Comparison of ENCODE assay signal across 1 cellular context in genomic region chr20:21048841-21049273, GRCh38.
TF ChIP-seq lines count a peak whose summit lies in the region.

No MANE protein-coding gene starts in this region.

TF ChIP-seq in HepG2, 621 proteins besides CTCF, POLR2A, EP300 and RAD21 (continued from another document):
- TF ChIP-seq ZNF572 (CRISPR knock-in tag; IDR thresholded peaks at IDR 0.05), result 0 out of 2 replicates have a peak, but pooled peaks have one; percentile 27
- TF ChIP-seq BCL6 (CRISPR knock-in tag; IDR thresholded peaks at IDR 0.05), result 0 out of 2 replicates have a peak, but pooled peaks have one; percentile 13
- TF ChIP-seq ZNF782 (CRISPR knock-in tag; IDR thresholded peaks at IDR 0.05; ENCODE audit: borderline replicate concordance), result 0 out of 2 replicates have a peak, but pooled peaks have one; percentile 45
- TF ChIP-seq, protein P1, sequence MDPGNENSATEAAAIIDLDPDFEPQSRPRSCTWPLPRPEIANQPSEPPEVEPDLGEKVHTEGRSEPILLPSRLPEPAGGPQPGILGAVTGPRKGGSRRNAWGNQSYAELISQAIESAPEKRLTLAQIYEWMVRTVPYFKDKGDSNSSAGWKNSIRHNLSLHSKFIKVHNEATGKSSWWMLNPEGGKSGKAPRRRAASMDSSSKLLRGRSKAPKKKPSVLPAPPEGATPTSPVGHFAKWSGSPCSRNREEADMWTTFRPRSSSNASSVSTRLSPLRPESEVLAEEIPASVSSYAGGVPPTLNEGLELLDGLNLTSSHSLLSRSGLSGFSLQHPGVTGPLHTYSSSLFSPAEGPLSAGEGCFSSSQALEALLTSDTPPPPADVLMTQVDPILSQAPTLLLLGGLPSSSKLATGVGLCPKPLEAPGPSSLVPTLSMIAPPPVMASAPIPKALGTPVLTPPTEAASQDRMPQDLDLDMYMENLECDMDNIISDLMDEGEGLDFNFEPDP (CRISPR knock-in tag; conservative IDR thresholded peaks at IDR 0.05), result no peak
- TF ChIP-seq, protein P2, sequence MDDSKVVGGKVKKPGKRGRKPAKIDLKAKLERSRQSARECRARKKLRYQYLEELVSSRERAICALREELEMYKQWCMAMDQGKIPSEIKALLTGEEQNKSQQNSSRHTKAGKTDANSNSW (CRISPR knock-in tag; IDR thresholded peaks at IDR 0.05; ENCODE audit: borderline replicate concordance), result 0 out of 2 replicates have a peak, but pooled peaks have one; percentile 35
- no peak for TF ChIP-seq REST (IDR thresholded peaks at IDR 0.05; ENCODE audit: borderline replicate concordance in 1 of 2, low read depth in 1 of 2, low read length in 2 of 2)
- TF ChIP-seq ZNF350 (CRISPR knock-in tag; IDR thresholded peaks at IDR 0.05; ENCODE audit: borderline replicate concordance, low read depth), result peak; percentile 46; the same call in 1 of the 2 replicates
- TF ChIP-seq, protein P3, sequence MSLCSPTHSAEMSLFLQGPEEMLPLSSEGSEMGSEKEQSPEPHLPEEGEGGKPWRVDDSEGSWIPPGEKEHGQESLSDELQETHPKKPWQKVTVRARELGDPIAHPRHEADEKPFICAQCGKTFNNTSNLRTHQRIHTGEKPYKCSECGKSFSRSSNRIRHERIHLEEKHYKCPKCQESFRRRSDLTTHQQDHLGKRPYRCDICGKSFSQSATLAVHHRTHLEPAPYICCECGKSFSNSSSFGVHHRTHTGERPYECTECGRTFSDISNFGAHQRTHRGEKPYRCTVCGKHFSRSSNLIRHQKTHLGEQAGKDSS (CRISPR knock-in tag; IDR thresholded peaks at IDR 0.05; ENCODE audit: borderline replicate concordance, low read depth), result peak; percentile 52; the same call in 1 of the 2 replicates
- no peak for TF ChIP-seq ZSCAN29 (CRISPR knock-in tag; conservative IDR thresholded peaks at IDR 0.05)
- TF ChIP-seq SALL1 (CRISPR knock-in tag; IDR thresholded peaks at IDR 0.05), result 0 out of 2 replicates have a peak, but pooled peaks have one; percentile 21
- TF ChIP-seq RELA (CRISPR knock-in tag; IDR thresholded peaks at IDR 0.05), result no peak
- 0 out of 2 replicates have a peak, but pooled peaks have one; percentile 26 for TF ChIP-seq ZNF687 (CRISPR knock-in tag; IDR thresholded peaks at IDR 0.05)
- TF ChIP-seq RFX1 (IDR thresholded peaks at IDR 0.05), result no peak
- TF ChIP-seq JUN (CRISPR knock-in tag; IDR thresholded peaks at IDR 0.05), result 0 out of 2 replicates have a peak, but pooled peaks have one; percentile 32
- no peak for TF ChIP-seq ZNF562 (CRISPR knock-in tag; IDR thresholded peaks at IDR 0.05; ENCODE audit: borderline replicate concordance)
- TF ChIP-seq KLF13 (CRISPR knock-in tag; IDR thresholded peaks at IDR 0.05), result no peak
- TF ChIP-seq HMGXB4 (CRISPR knock-in tag; IDR thresholded peaks at IDR 0.05; ENCODE audit: borderline replicate concordance in 1 of 2, low read depth in 1 of 2), result 0 out of 4 replicates have a peak, but pooled peaks of 1 of the 2 experiments have one; percentile 51
- TF ChIP-seq SMC3 (IDR thresholded peaks at IDR 0.05; ENCODE audit: low read length), result peak; percentile 84
- 0 out of 2 replicates have a peak, but pooled peaks have one; percentile 39 for TF ChIP-seq ZNF331 (CRISPR knock-in tag; IDR thresholded peaks at IDR 0.05)
- peak; percentile 61 for TF ChIP-seq YY1 (IDR thresholded peaks at IDR 0.05; ENCODE audit: insufficient read depth, insufficient replicate concordance, low read depth, low read length)
- 0 out of 2 replicates have a peak, but pooled peaks have one; percentile 53 for TF ChIP-seq ZNF547 (CRISPR knock-in tag; IDR thresholded peaks at IDR 0.05)
- TF ChIP-seq ZNF788 (CRISPR knock-in tag; IDR thresholded peaks at IDR 0.05; ENCODE audit: borderline replicate concordance), result peak; percentile 1; the same call in 1 of the 2 replicates
- peak; percentile 80 for TF ChIP-seq XRCC5 (optimal IDR thresholded peaks at IDR 0.05; ENCODE audit: low read length)
- TF ChIP-seq STAG1 (CRISPR knock-in tag; IDR thresholded peaks at IDR 0.05), result peak; percentile 76
- 0 out of 2 replicates have a peak, but pooled peaks have one; percentile 53 for TF ChIP-seq DZIP1 (CRISPR knock-in tag; IDR thresholded peaks at IDR 0.05)
- TF ChIP-seq CAMTA2 (CRISPR knock-in tag; IDR thresholded peaks at IDR 0.05; ENCODE audit: borderline replicate concordance), result no peak
- TF ChIP-seq ZC3H13 (CRISPR knock-in tag; IDR thresholded peaks at IDR 0.05), result no peak
- TF ChIP-seq KDM2A (CRISPR knock-in tag; IDR thresholded peaks at IDR 0.05; ENCODE audit: borderline replicate concordance, low read depth), result peak; percentile 59
- TF ChIP-seq FOSL2 (CRISPR knock-in tag; IDR thresholded peaks at IDR 0.05), result 0 out of 2 replicates have a peak, but pooled peaks have one; percentile 21
- TF ChIP-seq ZNF205 (CRISPR knock-in tag; IDR thresholded peaks at IDR 0.05), result no peak
TF ChIP-seq in HepG2: peak in this region for 25.
